In genomic region chr17:58183514-58183913, GRCh38 we compare ENCODE assay signal across 26 cellular contexts. TPM values are rescaled to one million over a fixed set of nuclear protein-coding genes. Genes with fewer than 3 reads are reported as not detected.
DNase-seq lines count a peak whose midpoint lies in the region; ATAC-seq, FAIRE-seq and TF ChIP-seq lines count a peak whose summit lies in the region.
"Had no signal": no experiment of that assay in that cellular context is flagged by ENCODE, and none has a peak within 500 bp of the region (broad histone marks: within the 10 kb centered on the region; RNA-seq: fewer than 3 reads in every experiment).

No MANE protein-coding gene starts in this region.

- CTCF ChIA-PET in A549 (lab: Yijun Ruan, JAX) (interaction anchor here (0.9 to 1.0 kb wide), 2 partner anchors 17 to 62 kb away, joined by 3 to 4 read pairs; no protein-coding TSS in a partner anchor), K562 (lab: Yijun Ruan, JAX; ENCODE audit: low intra/inter-chr PET ratio) (no interaction called here)

- BruUV-seq in K562 (replicated peaks; lab: Mats Ljungman, UMichigan): no TSS peak

- H3K27ac ChIP-seq in A549 (no peak overlapping the region), K562 (ENCODE audit: extremely low read depth, low read depth, low read length) (no peak overlapping the region)
- H3K27ac ChIP-seq: 22Rv1; BLaER1 treated with 17β-estradiol and CSF1 and Interleukin-3, amounts not matched to agents 10 nM and 100 nM had no signal

- no peaks in the 10 kb centered on the region for H3K9me3 Mint-ChIP-seq in T-helper 1 cell treated with Interleukin-12 subunit alpha and Interleukin-12 subunit beta and Interleukin-4 antibody, amounts not matched to agents 30 μg/mL and 1 μg/mL, for 36 hours
- H3K9me3 Mint-ChIP-seq in osteocyte (ENCODE audit: unreplicated experiment): no peaks in the 10 kb centered on the region
- H3K9me3 Mint-ChIP-seq: CD4-positive, alpha-beta T cell; CD8-positive, alpha-beta memory T cell; HFFc6 had no signal

- H4K20me1 ChIP-seq in K562 (replicated peaks; ENCODE audit: control insufficient read depth, insufficient read depth, low read length): no peaks in the 10 kb centered on the region
- H4K20me1 ChIP-seq: BLaER1 treated with 17β-estradiol and CSF1 and Interleukin-3, amounts not matched to agents 10 nM and 100 nM had no signal

- no peaks in the 10 kb centered on the region for H3K36me3 ChIP-seq in K562 (ENCODE audit: control insufficient read depth, insufficient read depth, low read length)
- H3K36me3 ChIP-seq: BE2C; BLaER1 treated with 17β-estradiol and CSF1 and Interleukin-3, amounts not matched to agents 10 nM and 100 nM; HAP-1 had no signal

- no peaks in the 10 kb centered on the region for H3K79me2 ChIP-seq in K562 (ENCODE audit: control insufficient read depth, insufficient read depth, low read length)

- H3K4me1 ChIP-seq in A549: no peaks in the 10 kb centered on the region
- peaks cover 26 to 32% of the 10 kb centered on the region in 2 experiments for H3K4me1 ChIP-seq in K562 (replicated peaks in 1 of 2; ENCODE audit: control insufficient read depth in 2 of 2, insufficient read depth in 2 of 2, low read length in 2 of 2)
- H3K4me1 ChIP-seq: BE2C, HAP-1 had no signal

- H3K4me3 Mint-ChIP-seq in T-helper 1 cell treated with Interleukin-12 subunit alpha and Interleukin-12 subunit beta and Interleukin-4 antibody, amounts not matched to agents 30 μg/mL and 1 μg/mL, for 36 hours: no peak overlapping the region
- no peak overlapping the region for H3K4me3 Mint-ChIP-seq in osteocyte (ENCODE audit: unreplicated experiment)
- H3K4me3 Mint-ChIP-seq: CD14-positive monocyte; CD4-positive, alpha-beta T cell; CD8-positive, alpha-beta memory T cell; HFFc6 had no signal

- H3K9me1 ChIP-seq in K562 (ENCODE audit: control insufficient read depth, insufficient read depth, low read length): no peaks in the 10 kb centered on the region

- peaks cover 0 to 6% of the 10 kb centered on the region in 2 experiments; a peak in 1 of 5 replicates for H3K27me3 ChIP-seq in K562 (ENCODE audit: control insufficient read depth in 2 of 2, insufficient read depth in 2 of 2, low read length in 2 of 2)
- H3K27me3 ChIP-seq: BLaER1 treated with 17β-estradiol and CSF1 and Interleukin-3, amounts not matched to agents 10 nM and 100 nM had no signal

- no peak for TF ChIP-seq EP300 in A549 (IDR thresholded peaks at IDR 0.05)
- no peak for TF ChIP-seq EP300 in K562 (IDR thresholded peaks at IDR 0.05; ENCODE audit: low read length)

- peaks cover 13% of the 10 kb centered on the region for H3K27me3 Mint-ChIP-seq in T-helper 1 cell treated with Interleukin-12 subunit alpha and Interleukin-12 subunit beta and Interleukin-4 antibody, amounts not matched to agents 30 μg/mL and 1 μg/mL, for 36 hours (ENCODE audit: low read depth)
- H3K27me3 Mint-ChIP-seq in osteocyte (ENCODE audit: unreplicated experiment): peaks cover 8% of the 10 kb centered on the region

- peak overlapping the region; percentile 60 for H3K27ac Mint-ChIP-seq in T-helper 1 cell treated with Interleukin-12 subunit alpha and Interleukin-12 subunit beta and Interleukin-4 antibody, amounts not matched to agents 30 μg/mL and 1 μg/mL, for 36 hours
- no peak overlapping the region for H3K27ac Mint-ChIP-seq in osteocyte (ENCODE audit: unreplicated experiment)
- H3K27ac Mint-ChIP-seq: CD14-positive monocyte; CD4-positive, alpha-beta T cell; CD8-positive, alpha-beta memory T cell; HFFc6 had no signal

- intact Hi-C loops in K562 (cut with micrococcal nuclease): no loop called here

- POLR2A ChIA-PET in A549 (lab: Yijun Ruan, JAX) (no interaction called here), K562 (lab: Yijun Ruan, JAX) (no interaction called here)

- H3K9me3 ChIP-seq in A549: no peaks in the 10 kb centered on the region
- no peaks in the 10 kb centered on the region for H3K9me3 ChIP-seq in K562 (replicated peaks; ENCODE audit: control insufficient read depth, insufficient read depth, low read depth, low read length)
- H3K9me3 ChIP-seq: BE2C; BLaER1 treated with 17β-estradiol and CSF1 and Interleukin-3, amounts not matched to agents 10 nM and 100 nM; HAP-1 had no signal

- DNase-seq in T-helper 1 cell (no peak), A549 (ENCODE audit: low read depth in 1 of 2, low spot score in 1 of 2) (no peak), K562 (ENCODE audit: extremely low read depth in 1 of 4, low spot score in 3 of 4) (no peak), osteocyte (ENCODE audit: extremely low spot score, unreplicated experiment) (peak; percentile 64), NCI-H1092 treated with DMSO at 0.1 percent for 48 hours (lab: John Stamatoyannopoulos, UW) (no peak)
- DNase-seq: ACHN; AML-193; BE2C; CD4-positive, alpha-beta T cell; CD8-positive, alpha-beta memory T cell; DMS 273 treated with DMSO at 0.1 percent for 48 hours; DMS53; DND-41; GOT3; HFFc6 had no signal

- H3K4me2 ChIP-seq in A549 (no peak overlapping the region), K562 (ENCODE audit: insufficient read depth, low read length) (no peak overlapping the region)

- ATAC-seq in A549: no peak
- ATAC-seq in K562: no peak
- no peak for ATAC-seq in HG03175 (IDR thresholded peaks at IDR 0.05; ENCODE audit: unreplicated experiment)

- FAIRE-seq in A549 (lab: Jason Lieb, UNC) (no peak), K562 (lab: Jason Lieb, UNC) (no peak)
- FAIRE-seq: A204.1, D721Med, G401.6, GM12892, H54 had no signal

- H2AFZ ChIP-seq in K562 (ENCODE audit: low read depth, low read length): no peak overlapping the region

- no peak for TF ChIP-seq CTCF in A549 (IDR thresholded peaks at IDR 0.05)
- TF ChIP-seq CTCF in K562 (IDR thresholded peaks at IDR 0.05 in 2 of 3, conservative IDR thresholded peaks at IDR 0.05 in 1 of 3; ENCODE audit: insufficient read depth in 2 of 3, low read depth in 1 of 3, low read length in 3 of 3): no peak
- no peak for TF ChIP-seq CTCF in osteocyte (IDR thresholded peaks at IDR 0.05)

- TF ChIP-seq POLR2A in A549 (IDR thresholded peaks at IDR 0.05; ENCODE audit: low read length): no peak
- no peak for TF ChIP-seq POLR2A in K562 (conservative IDR thresholded peaks at IDR 0.05)

- TF ChIP-seq RAD21 in A549 (conservative IDR thresholded peaks at IDR 0.05 in 1 of 2, IDR thresholded peaks at IDR 0.05 in 1 of 2) (no peak), K562 (CRISPR knock-in tag; conservative IDR thresholded peaks at IDR 0.05 in 1 of 2, IDR thresholded peaks at IDR 0.05 in 1 of 2) (no peak)

- WGBS in A549 (ENCODE audit: missing lambda C conversion rate): 57% methylated on average over 4 of the region's 4 CpGs
- 77% methylated on average over 4 of the region's 4 CpGs for WGBS in K562 (ENCODE audit: insufficient coverage, low coverage, missing lambda C conversion rate)

- H3K4me3 ChIP-seq in A549 (no peak overlapping the region), K562 (no peak overlapping the region)
- H3K4me3 ChIP-seq: BLaER1 treated with 17β-estradiol and CSF1 and Interleukin-3, amounts not matched to agents 10 nM and 100 nM; HAP-1 had no signal

- H3K4me1 Mint-ChIP-seq in T-helper 1 cell treated with Interleukin-12 subunit alpha and Interleukin-12 subunit beta and Interleukin-4 antibody, amounts not matched to agents 30 μg/mL and 1 μg/mL, for 36 hours (ENCODE audit: low read depth): no peaks in the 10 kb centered on the region
- no peaks in the 10 kb centered on the region for H3K4me1 Mint-ChIP-seq in osteocyte (ENCODE audit: unreplicated experiment)

- H3K36me3 Mint-ChIP-seq in T-helper 1 cell treated with Interleukin-12 subunit alpha and Interleukin-12 subunit beta and Interleukin-4 antibody, amounts not matched to agents 30 μg/mL and 1 μg/mL, for 36 hours (ENCODE audit: low read depth): no peaks in the 10 kb centered on the region
- no peaks in the 10 kb centered on the region for H3K36me3 Mint-ChIP-seq in osteocyte (ENCODE audit: unreplicated experiment)
- H3K36me3 Mint-ChIP-seq: CD14-positive monocyte; CD8-positive, alpha-beta memory T cell had no signal

- in situ Hi-C loops in K562 (cut with MboI): no loop called here

- H3K9ac ChIP-seq in K562 (ENCODE audit: insufficient read depth in 1 of 2, low read depth in 2 of 2, low read length in 2 of 2): no peak overlapping the region
- H3K9ac ChIP-seq: BLaER1 treated with 17β-estradiol and CSF1 and Interleukin-3, amounts not matched to agents 10 nM and 100 nM had no signal

RNA-seq across cellular contexts. Expression of gene EPX, which starts 9.0 kb away (rescaled TPM):
- polyA plus RNA-seq in A549 (2011; rRNA removed) (not detected in 2 replicates), A549 (2017; fragmentation: RNase III; extraction: RNeasy Plus Mini Kit Qiagen cat#74134 plus additional on column Dnase treatment) (not detected in 3 replicates), K562 (2011; rRNA removed) (not detected in 2 replicates), K562 (2014; fragmentation: Illumina TruSeq; extraction: Trizol) (0.21 and 0.30 TPM in 2 replicates), K562 (2014; fragmentation: Nextera tagmentation; extraction: Ambion mirVana) (under 1 TPM; 0.07 to 0.11 TPM), K562 (2014; rRNA removed) (0.17 and 0.22 TPM in 2 replicates)
- not detected in 2 replicates for polyA plus RNA-seq in A549 (2012; cell fraction: cytosol; rRNA removed)
- polyA plus RNA-seq in A549 (2012; cell fraction: nucleus; rRNA removed): not detected in 2 replicates
- polyA minus RNA-seq in A549 (2011; rRNA and poly(A)+ RNA removed): not detected in 2 replicates
- not detected in 2 replicates for total RNA-seq in K562 (2011; cell fraction: chromatin; rRNA removed; ENCODE audit: low replicate concordance)
- total RNA-seq in K562 (2011; cell fraction: nucleolus; rRNA removed): not detected in 2 replicates
- total RNA-seq in K562 (2011; cell fraction: nucleoplasm; rRNA removed): not detected in 2 replicates
- total RNA-seq in K562 (2014; rRNA removed) (0.08 TPM in 1 of 2 replicates, not detected in the other), K562 (2014; rRNA removed; fragmentation: Illumina TruSeq; extraction: Trizol) (not detected in 2 replicates), K562 (2015; rRNA removed; fragmentation: Illumina TruSeq; extraction: Trizol) (0.33 and 0.45 TPM in 2 replicates), K562 (2021) (0.20 and 0.22 TPM in 2 replicates), osteocyte (not detected in 2 replicates)
- polyA plus RNA-seq in K562 (2011; cell fraction: cytosol; rRNA removed): not detected in 2 replicates
- 0.04 TPM in 1 of 2 replicates, not detected in the other for polyA plus RNA-seq in K562 (2011; cell fraction: nucleus; rRNA removed)
- 1.7 and 2.5 TPM in 2 replicates for polyA plus RNA-seq in K562 (2012)
- not detected in 2 replicates for polyA minus RNA-seq in K562 (2011; rRNA and poly(A)+ RNA removed)
- polyA minus RNA-seq in K562 (2011; cell fraction: cytosol; rRNA and poly(A)+ RNA removed): not detected in 2 replicates
- polyA minus RNA-seq in K562 (2011; cell fraction: nucleus; rRNA and poly(A)+ RNA removed): not detected in 2 replicates
- total RNA-seq: CD4-positive, alpha-beta T cell; CD8-positive, alpha-beta memory T cell; HFFc6 had no signal
- polyA plus RNA-seq: CD14-positive monocyte; CD8-positive, alpha-beta memory T cell had no signal

RNA-seq across cellular contexts. Expression of gene OR4D2, which starts 16.7 kb away (rescaled TPM):
- not detected in 2 replicates for polyA plus RNA-seq in A549 (2011; rRNA removed)
- polyA plus RNA-seq in A549 (2012; cell fraction: cytosol; rRNA removed): not detected in 2 replicates
- not detected in 2 replicates for polyA plus RNA-seq in A549 (2012; cell fraction: nucleus; rRNA removed)
- polyA plus RNA-seq in A549 (2017; fragmentation: RNase III; extraction: RNeasy Plus Mini Kit Qiagen cat#74134 plus additional on column Dnase treatment): not detected in 3 replicates
- not detected in 2 replicates for polyA minus RNA-seq in A549 (2011; rRNA and poly(A)+ RNA removed)
- total RNA-seq in K562 (2011; cell fraction: chromatin; rRNA removed; ENCODE audit: low replicate concordance): not detected in 2 replicates
- total RNA-seq in K562 (2011; cell fraction: nucleolus; rRNA removed): not detected in 2 replicates
- total RNA-seq in K562 (2011; cell fraction: nucleoplasm; rRNA removed): not detected in 2 replicates
- total RNA-seq in K562 (2014; rRNA removed): not detected in 2 replicates
- total RNA-seq in K562 (2014; rRNA removed; fragmentation: Illumina TruSeq; extraction: Trizol): not detected in 2 replicates
- not detected in 2 replicates for total RNA-seq in K562 (2015; rRNA removed; fragmentation: Illumina TruSeq; extraction: Trizol)
- total RNA-seq in K562 (2021): not detected in 2 replicates
- not detected in 2 replicates for polyA plus RNA-seq in K562 (2011; rRNA removed)
- polyA plus RNA-seq in K562 (2011; cell fraction: cytosol; rRNA removed): not detected in 2 replicates
- polyA plus RNA-seq in K562 (2011; cell fraction: nucleus; rRNA removed): not detected in 2 replicates
- not detected in 2 replicates for polyA plus RNA-seq in K562 (2012)
- not detected in 2 replicates for polyA plus RNA-seq in K562 (2014; fragmentation: Illumina TruSeq; extraction: Trizol)
- polyA plus RNA-seq in K562 (2014; fragmentation: Nextera tagmentation; extraction: Ambion mirVana): not detected
- not detected in 2 replicates for polyA plus RNA-seq in K562 (2014; rRNA removed)
- polyA minus RNA-seq in K562 (2011; rRNA and poly(A)+ RNA removed): not detected in 2 replicates
- polyA minus RNA-seq in K562 (2011; cell fraction: cytosol; rRNA and poly(A)+ RNA removed): not detected in 2 replicates
- not detected in 2 replicates for polyA minus RNA-seq in K562 (2011; cell fraction: nucleus; rRNA and poly(A)+ RNA removed)
- total RNA-seq in osteocyte: not detected in 2 replicates
- total RNA-seq: CD4-positive, alpha-beta T cell; CD8-positive, alpha-beta memory T cell; HFFc6 had no signal
- polyA plus RNA-seq: CD14-positive monocyte; CD8-positive, alpha-beta memory T cell had no signal

RNA-seq across cellular contexts. Expression of gene OR4D1, which starts 35.3 kb away (rescaled TPM):
- polyA plus RNA-seq in A549 (2011; rRNA removed) (0.03 and 0.04 TPM in 2 replicates), A549 (2017; fragmentation: RNase III; extraction: RNeasy Plus Mini Kit Qiagen cat#74134 plus additional on column Dnase treatment) (0.03 TPM in 1 of 3 replicates, not detected in the others), K562 (2011; rRNA removed) (not detected in 2 replicates), K562 (2014; fragmentation: Illumina TruSeq; extraction: Trizol) (not detected in 2 replicates), K562 (2014; fragmentation: Nextera tagmentation; extraction: Ambion mirVana) (not detected), K562 (2014; rRNA removed) (not detected in 2 replicates)
- polyA plus RNA-seq in A549 (2012; cell fraction: cytosol; rRNA removed): 0.03 TPM in 2 replicates
- 0.04 TPM in 1 of 2 replicates, not detected in the other for polyA plus RNA-seq in A549 (2012; cell fraction: nucleus; rRNA removed)
- not detected in 2 replicates for polyA minus RNA-seq in A549 (2011; rRNA and poly(A)+ RNA removed)
- not detected in 2 replicates for total RNA-seq in K562 (2011; cell fraction: chromatin; rRNA removed; ENCODE audit: low replicate concordance)
- not detected in 2 replicates for total RNA-seq in K562 (2011; cell fraction: nucleolus; rRNA removed)
- total RNA-seq in K562 (2011; cell fraction: nucleoplasm; rRNA removed): not detected in 2 replicates
- total RNA-seq in K562 (2014; rRNA removed) (not detected in 2 replicates), K562 (2014; rRNA removed; fragmentation: Illumina TruSeq; extraction: Trizol) (not detected in 2 replicates), K562 (2015; rRNA removed; fragmentation: Illumina TruSeq; extraction: Trizol) (not detected in 2 replicates), K562 (2021) (not detected in 2 replicates), osteocyte (0.11 TPM in 1 of 2 replicates, not detected in the other)
- not detected in 2 replicates for polyA plus RNA-seq in K562 (2011; cell fraction: cytosol; rRNA removed)
- not detected in 2 replicates for polyA plus RNA-seq in K562 (2011; cell fraction: nucleus; rRNA removed)
- not detected in 2 replicates for polyA plus RNA-seq in K562 (2012)
- not detected in 2 replicates for polyA minus RNA-seq in K562 (2011; rRNA and poly(A)+ RNA removed)
- polyA minus RNA-seq in K562 (2011; cell fraction: cytosol; rRNA and poly(A)+ RNA removed): not detected in 2 replicates
- polyA minus RNA-seq in K562 (2011; cell fraction: nucleus; rRNA and poly(A)+ RNA removed): not detected in 2 replicates
- total RNA-seq: HFFc6 had no signal
- polyA plus RNA-seq: CD14-positive monocyte had no signal

RNA-seq across cellular contexts. Expression of gene MKS1, which starts 35.5 kb away (rescaled TPM):
- polyA plus RNA-seq in A549 (2011; rRNA removed) (18.6 and 19.0 TPM in 2 replicates), A549 (2017; fragmentation: RNase III; extraction: RNeasy Plus Mini Kit Qiagen cat#74134 plus additional on column Dnase treatment) (15.8 to 17.3 TPM (median 16.2 TPM) in 3 replicates), K562 (2011; rRNA removed) (27.1 and 40.0 TPM in 2 replicates), K562 (2014; fragmentation: Illumina TruSeq; extraction: Trizol) (27.8 and 31.0 TPM in 2 replicates), K562 (2014; fragmentation: Nextera tagmentation; extraction: Ambion mirVana) (10 to 100 TPM; 16.3 to 27.8 TPM), K562 (2014; rRNA removed) (23.5 and 25.9 TPM in 2 replicates)
- polyA plus RNA-seq in A549 (2012; cell fraction: cytosol; rRNA removed): 12.5 and 12.6 TPM in 2 replicates
- polyA plus RNA-seq in A549 (2012; cell fraction: nucleus; rRNA removed): 19.2 and 25.7 TPM in 2 replicates
- 14.3 and 16.4 TPM in 2 replicates for polyA minus RNA-seq in A549 (2011; rRNA and poly(A)+ RNA removed)
- total RNA-seq in K562 (2011; cell fraction: chromatin; rRNA removed; ENCODE audit: low replicate concordance): 68.2 and 109 TPM in 2 replicates
- 49.3 and 61.5 TPM in 2 replicates for total RNA-seq in K562 (2011; cell fraction: nucleolus; rRNA removed)
- 63.9 and 64.8 TPM in 2 replicates for total RNA-seq in K562 (2011; cell fraction: nucleoplasm; rRNA removed)
- total RNA-seq in K562 (2014; rRNA removed) (21.1 and 25.7 TPM in 2 replicates), K562 (2014; rRNA removed; fragmentation: Illumina TruSeq; extraction: Trizol) (18.0 and 18.8 TPM in 2 replicates), K562 (2015; rRNA removed; fragmentation: Illumina TruSeq; extraction: Trizol) (20.3 and 21.7 TPM in 2 replicates), K562 (2021) (27.0 and 27.5 TPM in 2 replicates), osteocyte (21.5 and 24.1 TPM in 2 replicates)
- polyA plus RNA-seq in K562 (2011; cell fraction: cytosol; rRNA removed): 21.3 and 26.4 TPM in 2 replicates
- 137 and 165 TPM in 2 replicates for polyA plus RNA-seq in K562 (2011; cell fraction: nucleus; rRNA removed)
- polyA plus RNA-seq in K562 (2012): 27.9 and 31.8 TPM in 2 replicates
- 20.7 and 21.6 TPM in 2 replicates for polyA minus RNA-seq in K562 (2011; rRNA and poly(A)+ RNA removed)
- polyA minus RNA-seq in K562 (2011; cell fraction: cytosol; rRNA and poly(A)+ RNA removed): 11.4 and 13.6 TPM in 2 replicates
- polyA minus RNA-seq in K562 (2011; cell fraction: nucleus; rRNA and poly(A)+ RNA removed): 27.5 and 39.7 TPM in 2 replicates

RNA-seq across cellular contexts. Expression of gene LPO, which starts 54.9 kb away (rescaled TPM):
- not detected in 2 replicates for polyA plus RNA-seq in A549 (2011; rRNA removed)
- not detected in 2 replicates for polyA plus RNA-seq in A549 (2012; cell fraction: cytosol; rRNA removed)
- not detected in 2 replicates for polyA plus RNA-seq in A549 (2012; cell fraction: nucleus; rRNA removed)
- polyA plus RNA-seq in A549 (2017; fragmentation: RNase III; extraction: RNeasy Plus Mini Kit Qiagen cat#74134 plus additional on column Dnase treatment): not detected in 3 replicates
- polyA minus RNA-seq in A549 (2011; rRNA and poly(A)+ RNA removed): not detected in 2 replicates
- not detected in 2 replicates for total RNA-seq in K562 (2011; cell fraction: chromatin; rRNA removed; ENCODE audit: low replicate concordance)
- not detected in 2 replicates for total RNA-seq in K562 (2011; cell fraction: nucleolus; rRNA removed)
- total RNA-seq in K562 (2011; cell fraction: nucleoplasm; rRNA removed): not detected in 2 replicates
- total RNA-seq in K562 (2014; rRNA removed): not detected in 2 replicates
- not detected in 2 replicates for total RNA-seq in K562 (2014; rRNA removed; fragmentation: Illumina TruSeq; extraction: Trizol)
- total RNA-seq in K562 (2015; rRNA removed; fragmentation: Illumina TruSeq; extraction: Trizol): not detected in 2 replicates
- 0.11 TPM in 1 of 2 replicates, not detected in the other for total RNA-seq in K562 (2021)
- polyA plus RNA-seq in K562 (2011; rRNA removed): not detected in 2 replicates
- polyA plus RNA-seq in K562 (2011; cell fraction: cytosol; rRNA removed): 0.03 and 0.04 TPM in 2 replicates
- polyA plus RNA-seq in K562 (2011; cell fraction: nucleus; rRNA removed): not detected in 2 replicates
- 1.1 TPM in 1 of 2 replicates, not detected in the other for polyA plus RNA-seq in K562 (2012)
- not detected in 2 replicates for polyA plus RNA-seq in K562 (2014; fragmentation: Illumina TruSeq; extraction: Trizol)
- polyA plus RNA-seq in K562 (2014; fragmentation: Nextera tagmentation; extraction: Ambion mirVana): not detected
- 0.07 TPM in 1 of 2 replicates, not detected in the other for polyA plus RNA-seq in K562 (2014; rRNA removed)
- 0.57 TPM in 1 of 2 replicates, not detected in the other for polyA minus RNA-seq in K562 (2011; rRNA and poly(A)+ RNA removed)
- not detected in 2 replicates for polyA minus RNA-seq in K562 (2011; cell fraction: cytosol; rRNA and poly(A)+ RNA removed)
- polyA minus RNA-seq in K562 (2011; cell fraction: nucleus; rRNA and poly(A)+ RNA removed): not detected in 2 replicates
- not detected in 2 replicates for total RNA-seq in osteocyte
- total RNA-seq: CD4-positive, alpha-beta T cell; CD8-positive, alpha-beta memory T cell; HFFc6 had no signal
- polyA plus RNA-seq: CD8-positive, alpha-beta memory T cell had no signal
